8 cellular contexts compared by ENCODE assay signal in genomic region chr2:112480540-112481049, GRCh38. TPM values are rescaled to one million over a fixed set of nuclear protein-coding genes. Genes with fewer than 3 reads are reported as not detected.
DNase-seq lines count a peak whose midpoint lies in the region; ATAC-seq and TF ChIP-seq lines count a peak whose summit lies in the region.

No MANE protein-coding gene starts in this region.

- H3K56ac ChIP-seq in H9 (ENCODE audit: insufficient read length, low read depth, low read length) = no peak overlapping the region

- H2AFZ ChIP-seq in H9 (ENCODE audit: low read length) = no peak overlapping the region

- H3K79me1 ChIP-seq in H9 (ENCODE audit: insufficient read depth, low read depth, low read length, poor library complexity, severe bottlenecking) = no peaks in the 10 kb centered on the region

- no peaks in the 10 kb centered on the region for H3K9me3 ChIP-seq in H9 (ENCODE audit: control insufficient read depth, low read depth, low read length)

- peaks cover 5 to 14% (median 9%) of the 10 kb centered on the region in 3 experiments; a peak in 6 of 7 replicates for H3K36me3 Mint-ChIP-seq in H9 (ENCODE audit: insufficient read depth in 1 of 3, low read depth in 3 of 3)

- H3K27ac Mint-ChIP-seq in H9 = no peak overlapping the region

- H4K91ac ChIP-seq in H9 (ENCODE audit: insufficient read length, low read depth, low read length) = no peak overlapping the region

- H4K8ac ChIP-seq in H9 (replicated peaks; ENCODE audit: insufficient read length, low read depth, low read length) = no peak overlapping the region

- no peaks in the 10 kb centered on the region; a peak in 1 of 5 replicates for H3K9me3 Mint-ChIP-seq in H9

- peak overlapping the region; percentile 94 for H3K4me2 ChIP-seq in H9 (ENCODE audit: insufficient read depth, insufficient read length, low read length)

- DNase-seq in H9 (no peak), fibroblast of the aortic adventitia (ENCODE audit: low read depth) (no peak), glomerular visceral epithelial cell (ENCODE audit: extremely low spot score) (no peak)
- peak; percentile 31 for DNase-seq in activated CD4-positive, alpha-beta T cell treated with anti-CD3 and anti-CD28 coated beads for 48 hours

- no peaks in the 10 kb centered on the region; the same call in 1 of the 2 replicates for H3K27me3 ChIP-seq in H9 (ENCODE audit: insufficient read depth, low read length)

- H2AK5ac ChIP-seq in H9 (ENCODE audit: insufficient read length, low read length) = no peak overlapping the region

- H3K79me2 ChIP-seq in H9 (ENCODE audit: insufficient read depth, low read length) = peaks cover 6% of the 10 kb centered on the region; the same call in 1 of the 2 replicates

- no peak overlapping the region for H3T11ph ChIP-seq in H9 (ENCODE audit: low read length)

- no peak overlapping the region for H3K14ac ChIP-seq in H9 (ENCODE audit: insufficient read depth, low read length)

- H3K4me3 ChIP-seq in fibroblast of the aortic adventitia (ENCODE audit: low read depth, low read length) = peak overlapping the region; percentile 54
- H3K4me3 ChIP-seq in skin epidermis = peak overlapping the region; percentile 47 to 94 (median 58)

- H3K18ac ChIP-seq in H9 (ENCODE audit: insufficient read length, low read depth, low read length) = no peak overlapping the region

- H3K4me3 Mint-ChIP-seq in H9 = peak overlapping the region; percentile 85 to 92

- no peak overlapping the region for H2BK120ac ChIP-seq in H9 (ENCODE audit: low read depth, low read length, poor library complexity, severe bottlenecking)

- H3K4me1 Mint-ChIP-seq in H9 = peaks cover 18 to 21% of the 10 kb centered on the region in 2 experiments

- H2BK20ac ChIP-seq in H9 (ENCODE audit: low read depth, low read length, poor library complexity, severe bottlenecking) = no peak overlapping the region

- H4K5ac ChIP-seq in H9 (ENCODE audit: insufficient read length, low read depth, low read length) = no peak overlapping the region

- H3K4me1 ChIP-seq in H9 (ENCODE audit: insufficient read depth, low read length) = no peaks in the 10 kb centered on the region; the same call in 1 of the 2 replicates

- H3K27ac ChIP-seq in 22Rv1 = peak overlapping the region; percentile 94
- no peak overlapping the region for H3K27ac ChIP-seq in H9 (ENCODE audit: insufficient read length, low read depth, low read length)
- peak overlapping the region in 11 of 21 experiments; percentile 10 to 94 (median 84) for H3K27ac ChIP-seq in skin epidermis

- H3K23me2 ChIP-seq in H9 (ENCODE audit: insufficient read length, low read depth, low read length, poor library complexity, severe bottlenecking) = peaks cover 24% of the 10 kb centered on the region

- no peak overlapping the region for H3K23ac ChIP-seq in H9 (ENCODE audit: insufficient read length, low read depth, low read length)

- H2BK12ac ChIP-seq in H9 (ENCODE audit: insufficient read length, low read depth, low read length) = no peak overlapping the region

- H2BK5ac ChIP-seq in H9 (ENCODE audit: insufficient read length, low read length) = no peak overlapping the region

- no peak for ATAC-seq in HG03159 (IDR thresholded peaks at IDR 0.05; ENCODE audit: unreplicated experiment)
- ATAC-seq in GM21526 (IDR thresholded peaks at IDR 0.05; ENCODE audit: low FRiP score, unreplicated experiment) = no peak

- TF ChIP-seq CTCF in 22Rv1 (IDR thresholded peaks at IDR 0.05) (no peak), H9 (conservative IDR thresholded peaks at IDR 0.05) (no peak), fibroblast of the aortic adventitia (IDR thresholded peaks at IDR 0.05; ENCODE audit: insufficient read depth, low read length) (peak; percentile 2)

- H4K20me1 ChIP-seq in H9 (ENCODE audit: control insufficient read depth, insufficient read depth, insufficient read length) = no peaks in the 10 kb centered on the region

- no peak overlapping the region for H3K4ac ChIP-seq in H9 (ENCODE audit: low read depth, low read length)

- H3K9ac ChIP-seq in H9 (ENCODE audit: extremely low read depth, insufficient read length, low read length) = peak overlapping the region; percentile 18

- no peak overlapping the region for H2BK15ac ChIP-seq in H9 (ENCODE audit: low read depth, low read length)

- WGBS in H9 (ENCODE audit: extremely low coverage, insufficient read length, low lambda C conversion rate) = no CpG with 5 or more reads among the region's 20 CpGs

- peaks cover 15% of the 10 kb centered on the region for H3K27me3 Mint-ChIP-seq in H9 (ENCODE audit: low read depth)

RNA-seq across cellular contexts. Expression of gene TTL, which starts 1.4 kb away (rescaled TPM):
- total RNA-seq in H9 (2021) (57.8 and 58.9 TPM in 2 replicates), fibroblast of the aortic adventitia (ENCODE audit: low replicate concordance) (33.6 and 75.6 TPM in 2 replicates)

RNA-seq across cellular contexts. Expression of gene RGPD8, which starts 47.1 kb away (rescaled TPM):
- 6.6 and 8.1 TPM in 2 replicates for total RNA-seq in H9 (2021)
- 16.4 and 22.1 TPM in 2 replicates for total RNA-seq in fibroblast of the aortic adventitia (ENCODE audit: low replicate concordance)
